ENCODE assay signal across 8 cellular contexts in genomic region chr18:75209952-75210261, GRCh38. TPM values are rescaled to one million over a fixed set of nuclear protein-coding genes. Genes with fewer than 3 reads are reported as not detected.
DNase-seq lines count a peak whose midpoint lies in the region; ATAC-seq and TF ChIP-seq lines count a peak whose summit lies in the region.

No MANE protein-coding gene starts in this region.

- H3K27me3 Mint-ChIP-seq in activated CD4-positive, alpha-beta T cell treated with anti-CD3 and anti-CD28 coated beads, Interleukin-2, amount 10 ng/mL, durations not matched to agents 7 days and 5 days = peaks cover 25% of the 10 kb centered on the region
- H3K27me3 Mint-ChIP-seq in T-cell = no peaks in the 10 kb centered on the region

- CTCF ChIA-PET in activated CD4-positive, alpha-beta T cell treated with anti-CD3 and anti-CD28 coated beads, Interleukin-2, amount 10 ng/mL, durations not matched to agents 7 days and 5 days (lab: Charles Lee) = no interaction called here
- CTCF ChIA-PET in T-cell (lab: Charles Lee) = no interaction called here

- no peaks in the 10 kb centered on the region for H3K27me3 ChIP-seq in foreskin keratinocyte

- no peaks in the 10 kb centered on the region for H3K9me3 Mint-ChIP-seq in activated CD4-positive, alpha-beta T cell treated with anti-CD3 and anti-CD28 coated beads, Interleukin-2, amount 10 ng/mL, durations not matched to agents 7 days and 5 days
- no peaks in the 10 kb centered on the region for H3K9me3 Mint-ChIP-seq in T-cell

- H3K36me3 Mint-ChIP-seq in activated CD4-positive, alpha-beta T cell treated with anti-CD3 and anti-CD28 coated beads, Interleukin-2, amount 10 ng/mL, durations not matched to agents 7 days and 5 days (ENCODE audit: low read depth) = peaks cover 21% of the 10 kb centered on the region
- H3K36me3 Mint-ChIP-seq in T-cell = peaks cover 3% of the 10 kb centered on the region

- H3K27ac Mint-ChIP-seq in activated CD4-positive, alpha-beta T cell treated with anti-CD3 and anti-CD28 coated beads, Interleukin-2, amount 10 ng/mL, durations not matched to agents 7 days and 5 days = peak overlapping the region; percentile 98
- H3K27ac Mint-ChIP-seq in T-cell = peak overlapping the region; percentile 95 to 96

- peak; percentile 28 for DNase-seq in activated CD4-positive, alpha-beta T cell treated with anti-CD3 and anti-CD28 coated beads, Interleukin-2, amount 10 ng/mL, durations not matched to agents 7 days and 5 days
- no peak for DNase-seq in activated CD4-positive, alpha-beta T cell treated with anti-CD3 and anti-CD28 coated beads for 1 hour
- DNase-seq in T-cell (no peak), foreskin keratinocyte (peak in 1 of 2 donors; percentile 46), NCI-H187 (lab: John Stamatoyannopoulos, UW) (no peak)
- DNase-seq in stimulated activated CD8-positive, alpha-beta memory T cell treated with anti-CD3 and anti-CD28 coated beads, Interleukin-4, amount 100 ng/mL, for 48 hours = peak; percentile 38

- peaks cover 20% of the 10 kb centered on the region for H3K4me1 ChIP-seq in foreskin keratinocyte

- H3K4me1 Mint-ChIP-seq in activated CD4-positive, alpha-beta T cell treated with anti-CD3 and anti-CD28 coated beads, Interleukin-2, amount 10 ng/mL, durations not matched to agents 7 days and 5 days = peaks cover 65% of the 10 kb centered on the region
- H3K4me1 Mint-ChIP-seq in T-cell = peaks cover 66 to 68% (median 67%) of the 10 kb centered on the region in 3 donors

- peak overlapping the region; percentile 99 for H3K4me3 Mint-ChIP-seq in activated CD4-positive, alpha-beta T cell treated with anti-CD3 and anti-CD28 coated beads, Interleukin-2, amount 10 ng/mL, durations not matched to agents 7 days and 5 days
- peak overlapping the region; percentile 97 to 100 (median 99) for H3K4me3 Mint-ChIP-seq in T-cell

- ATAC-seq in T-cell (replicated peaks in 1 of 4) (no peak), foreskin keratinocyte (no peak), HG02970 (IDR thresholded peaks at IDR 0.05; ENCODE audit: low FRiP score, unreplicated experiment) (no peak), HG03025 (IDR thresholded peaks at IDR 0.05; ENCODE audit: low FRiP score, unreplicated experiment) (no peak)

- POLR2A ChIA-PET in activated CD4-positive, alpha-beta T cell treated with anti-CD3 and anti-CD28 coated beads, Interleukin-2, amount 10 ng/mL, durations not matched to agents 7 days and 5 days (lab: Charles Lee) = no interaction called here
- POLR2A ChIA-PET in T-cell (lab: Charles Lee) = interaction anchor here (1.0 to 1.2 kb wide), 2 partner anchors 36 kb away, joined by 3 read pairs; no protein-coding TSS in a partner anchor

- no peak for TF ChIP-seq CTCF in foreskin keratinocyte (conservative IDR thresholded peaks at IDR 0.05)

- H3K27ac ChIP-seq in foreskin keratinocyte = peak overlapping the region; percentile 70

RNA-seq across cellular contexts. Expression of gene TSHZ1, which starts 0.7 kb away (rescaled TPM):
- total RNA-seq in activated CD4-positive, alpha-beta T cell treated with anti-CD3 and anti-CD28 coated beads, Interleukin-2, amount 10 ng/mL, durations not matched to agents 7 days and 5 days = 10 to 100 TPM; 22.0 to 23.6 TPM
- 10 to 100 TPM; 26.5 to 31.3 (median 28.2) TPM for total RNA-seq in T-cell
- 8.2 and 9.2 TPM in 2 replicates for total RNA-seq in foreskin keratinocyte
- polyA plus RNA-seq in foreskin keratinocyte = 2.5 and 2.9 TPM in 2 replicates

RNA-seq across cellular contexts. Expression of gene PTGR3, which starts 1.0 kb away (rescaled TPM):
- total RNA-seq in activated CD4-positive, alpha-beta T cell treated with anti-CD3 and anti-CD28 coated beads, Interleukin-2, amount 10 ng/mL, durations not matched to agents 7 days and 5 days = 10 to 100 TPM; 35.8 to 38.6 TPM
- 10 to 100 TPM; 32.8 to 44.1 (median 36.5) TPM for total RNA-seq in T-cell
- 13.9 and 14.4 TPM in 2 replicates for total RNA-seq in foreskin keratinocyte
- polyA plus RNA-seq in foreskin keratinocyte = 11.8 and 12.5 TPM in 2 replicates

Comparison
In these comparisons a context has a peak if more than half of its experiments do, and no peak if none do; other contexts are left out.
1. DNase-seq: peak in activated CD4-positive, alpha-beta T cell treated with anti-CD3 and anti-CD28 coated beads, Interleukin-2, amount 10 ng/mL, durations not matched to agents 7 days and 5 days (single experiment) and stimulated activated CD8-positive, alpha-beta memory T cell treated with anti-CD3 and anti-CD28 coated beads, Interleukin-4, amount 100 ng/mL, for 48 hours (single experiment); none in activated CD4-positive, alpha-beta T cell treated with anti-CD3 and anti-CD28 coated beads for 1 hour (single experiment), T-cell (0 of 34) and NCI-H187 (0 of 2).